Comparison of ENCODE assay signal across 22 cellular contexts in the genomic region with DNA sequence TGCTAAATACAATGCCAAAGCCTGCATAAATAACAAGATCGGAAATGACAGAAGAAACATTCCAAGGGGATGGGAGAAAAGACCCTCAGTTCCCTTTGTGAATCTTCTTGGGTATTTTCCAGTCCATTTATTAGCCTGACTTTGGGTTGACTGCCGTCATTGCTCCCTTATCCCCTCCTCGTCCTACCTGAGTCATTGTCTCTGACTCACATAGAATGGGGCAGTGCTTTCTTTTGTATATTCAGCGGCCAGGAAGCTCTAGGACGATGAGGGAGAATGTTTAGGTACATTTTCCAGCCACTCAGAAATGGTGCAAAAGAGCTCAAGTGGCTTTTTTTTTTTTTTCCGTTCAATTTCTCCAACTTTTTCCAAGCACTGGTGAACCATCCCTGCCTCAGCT.
DNase-seq lines count a peak whose midpoint lies in the region; ATAC-seq, FAIRE-seq and TF ChIP-seq lines count a peak whose summit lies in the region.
"Had no signal": no experiment of that assay in that cellular context is flagged by ENCODE, and none has a peak within 500 bp of the region (broad histone marks: within the 10 kb centered on the region; RNA-seq: fewer than 3 reads in every experiment).

No MANE protein-coding gene starts in this region.

- no peaks in the 10 kb centered on the region for H3K27me3 ChIP-seq in brain microvascular endothelial cell (replicated peaks)
- no peaks in the 10 kb centered on the region for H3K27me3 ChIP-seq in kidney epithelial cell (ENCODE audit: control insufficient read depth, insufficient read depth, low read length)
- H3K27me3 ChIP-seq: Peyer's patch had no signal

- H3K27ac ChIP-seq in brain microvascular endothelial cell, result no peak overlapping the region
- H3K27ac ChIP-seq: Peyer's patch had no signal

- H3K36me3 ChIP-seq in brain microvascular endothelial cell (replicated peaks), result no peaks in the 10 kb centered on the region
- no peaks in the 10 kb centered on the region for H3K36me3 ChIP-seq in kidney epithelial cell (ENCODE audit: control insufficient read depth, insufficient read depth, low read length)

- H3K4me3 ChIP-seq in brain microvascular endothelial cell (ENCODE audit: low read depth, low read length) (no peak overlapping the region), kidney epithelial cell (ENCODE audit: low read depth, low read length) (no peak overlapping the region)
- H3K4me3 ChIP-seq: Peyer's patch had no signal

- in situ Hi-C loops in ACHN (cut with HindIII; ENCODE audit: low pct_ligation_motif_present, low pct_unique_long_range_greater_than_20kb, low sequenced_read_pairs), result no loop called here
- in situ Hi-C loops in brain microvascular endothelial cell (cut with HindIII; ENCODE audit: low pct_ligation_motif_present, low sequenced_read_pairs), result no loop called here

- no peak for ATAC-seq in HG02763 (IDR thresholded peaks at IDR 0.05; ENCODE audit: unreplicated experiment)
- no peak for ATAC-seq in HG02610 (IDR thresholded peaks at IDR 0.05; ENCODE audit: unreplicated experiment)
- ATAC-seq: right cardiac atrium had no signal

- FAIRE-seq in GM19239 (lab: Jason Lieb, UNC), result no peak
- FAIRE-seq: colon, D721Med had no signal

- DNase-seq in ACHN (peak; percentile 45), M059J (ENCODE audit: low read depth) (peak; percentile 69), brain microvascular endothelial cell (peak; percentile 7), kidney epithelial cell (ENCODE audit: low read depth) (peak; percentile 10), GM19239 (ENCODE audit: insufficient read length, low spot score) (no peak)
- no peak for DNase-seq in activated CD4-positive, CD25-positive, alpha-beta regulatory T cell treated with anti-CD3 and anti-CD28 coated beads, Interleukin-2, amount 50 U/mL, for 72 hours
- DNase-seq: activated CD4-positive, CD25-positive, alpha-beta regulatory T cell; activated naive CD4-positive, alpha-beta T cell treated with anti-CD3 and anti-CD28 coated beads, Interleukin-2, amount 50 U/mL, for 16 hours; activated T-cell treated with anti-CD3 and anti-CD28 coated beads, Interleukin-2, amount 50 U/mL, for 24 hours; C1 segment of cervical spinal cord; endodermal cell; NCI-H1092 treated with DMSO at 0.1 percent for 48 hours; NCI-H2029; NCI-H226; Peyer's patch; right cardiac atrium; stimulated activated CD8-positive, alpha-beta memory T cell treated with anti-CD3 and anti-CD28 coated beads, Interleukin-4, amount 100 ng/mL, for 48 hours; T-helper 9 cell had no signal

- TF ChIP-seq CTCF in brain microvascular endothelial cell (IDR thresholded peaks at IDR 0.05; ENCODE audit: low read depth, low read length, missing control alignments), result no peak
- no peak for TF ChIP-seq CTCF in kidney epithelial cell (IDR thresholded peaks at IDR 0.05; ENCODE audit: insufficient read depth, low read length, poor library complexity, severe bottlenecking)

Comparison
In these comparisons a context has a peak if more than half of its experiments do, and no peak if none do; other contexts are left out.
1. DNase-seq: peak in ACHN (single experiment), M059J (single experiment), brain microvascular endothelial cell (single experiment) and kidney epithelial cell (single experiment); none in activated CD4-positive, CD25-positive, alpha-beta regulatory T cell treated with anti-CD3 and anti-CD28 coated beads, Interleukin-2, amount 50 U/mL, for 72 hours (single experiment) and GM19239 (single experiment).